1 cellular context compared by ENCODE assay signal in the genomic region with DNA sequence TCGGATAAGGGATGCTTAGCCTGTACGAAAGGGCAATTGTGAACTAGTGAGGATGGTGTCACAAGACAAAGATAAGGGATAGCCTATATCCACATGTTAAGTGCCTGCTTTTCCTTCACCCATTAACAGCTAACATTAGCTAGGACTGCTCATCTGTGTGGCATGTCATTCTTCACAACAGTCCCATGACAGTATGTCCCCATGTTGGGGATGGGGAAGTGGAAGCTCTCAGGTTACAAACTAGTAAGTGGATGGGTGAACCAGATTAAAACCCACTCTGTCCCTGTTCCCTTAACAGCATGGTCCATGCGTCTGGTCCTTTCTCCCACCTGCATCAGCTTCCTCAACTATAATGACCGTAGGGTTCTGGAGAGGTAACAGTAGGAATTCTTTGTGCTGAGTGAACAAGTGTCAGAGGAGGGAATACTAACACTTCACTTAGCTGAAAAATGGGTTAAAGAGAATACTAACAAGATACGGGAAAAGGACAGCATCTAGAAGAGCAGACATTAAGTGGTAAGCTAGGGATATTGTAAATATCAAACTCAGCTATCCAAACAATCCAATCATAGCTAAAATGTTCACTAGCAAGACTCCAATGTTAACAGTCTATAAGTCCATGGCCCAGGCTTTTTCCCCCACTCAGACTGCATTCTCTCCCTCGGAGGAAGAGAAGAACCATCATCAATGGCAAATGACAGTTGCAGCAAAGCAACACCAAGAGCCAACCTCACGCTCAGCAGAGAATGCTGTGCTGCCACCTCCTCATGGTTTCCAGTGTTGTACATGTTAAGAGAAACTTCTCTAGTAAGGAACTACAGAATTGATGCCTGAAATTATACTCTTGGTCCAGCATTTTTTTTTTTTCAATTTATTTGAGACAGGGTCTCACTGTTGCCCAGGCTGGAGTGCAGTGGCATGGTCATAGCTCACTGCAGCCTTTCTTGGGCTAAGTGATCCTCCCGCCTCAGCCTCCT.
A peak's percentile ranks its signal among the peaks of the same experiment; 100 is the strongest.
TF ChIP-seq lines count a peak whose summit lies in the region.

No MANE protein-coding gene starts in this region.

TF ChIP-seq in HepG2, 621 proteins besides CTCF, POLR2A, EP300 and RAD21 (continued from another document):
- TF ChIP-seq, protein P1, sequence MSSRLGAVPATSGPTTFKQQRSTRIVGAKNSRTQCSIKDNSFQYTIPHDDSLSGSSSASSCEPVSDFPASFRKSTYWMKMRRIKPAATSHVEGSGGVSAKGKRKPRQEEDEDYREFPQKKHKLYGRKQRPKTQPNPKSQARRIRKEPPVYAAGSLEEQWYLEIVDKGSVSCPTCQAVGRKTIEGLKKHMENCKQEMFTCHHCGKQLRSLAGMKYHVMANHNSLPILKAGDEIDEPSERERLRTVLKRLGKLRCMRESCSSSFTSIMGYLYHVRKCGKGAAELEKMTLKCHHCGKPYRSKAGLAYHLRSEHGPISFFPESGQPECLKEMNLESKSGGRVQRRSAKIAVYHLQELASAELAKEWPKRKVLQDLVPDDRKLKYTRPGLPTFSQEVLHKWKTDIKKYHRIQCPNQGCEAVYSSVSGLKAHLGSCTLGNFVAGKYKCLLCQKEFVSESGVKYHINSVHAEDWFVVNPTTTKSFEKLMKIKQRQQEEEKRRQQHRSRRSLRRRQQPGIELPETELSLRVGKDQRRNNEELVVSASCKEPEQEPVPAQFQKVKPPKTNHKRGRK (CRISPR knock-in tag; IDR thresholded peaks at IDR 0.05) = no peak
- TF ChIP-seq POLR2AphosphoS2 (IDR thresholded peaks at IDR 0.05; ENCODE audit: low read depth, low read length) = peak; percentile 48; the same call in 1 of the 2 replicates
- TF ChIP-seq POLR2AphosphoS5 (IDR thresholded peaks at IDR 0.05; ENCODE audit: low read depth, low read length) = peak; percentile 16; the same call in 1 of the 2 replicates
- TF ChIP-seq POLR2G (IDR thresholded peaks at IDR 0.05; ENCODE audit: low read depth, low read length) = peak; percentile 15; the same call in 1 of the 2 replicates
- TF ChIP-seq ZNF670 (CRISPR knock-in tag; IDR thresholded peaks at IDR 0.05; ENCODE audit: borderline replicate concordance) = no peak
- TF ChIP-seq RBAK (CRISPR knock-in tag; IDR thresholded peaks at IDR 0.05) = no peak
- TF ChIP-seq DNMT1 (CRISPR knock-in tag; IDR thresholded peaks at IDR 0.05) = no peak
- TF ChIP-seq, protein P2, sequence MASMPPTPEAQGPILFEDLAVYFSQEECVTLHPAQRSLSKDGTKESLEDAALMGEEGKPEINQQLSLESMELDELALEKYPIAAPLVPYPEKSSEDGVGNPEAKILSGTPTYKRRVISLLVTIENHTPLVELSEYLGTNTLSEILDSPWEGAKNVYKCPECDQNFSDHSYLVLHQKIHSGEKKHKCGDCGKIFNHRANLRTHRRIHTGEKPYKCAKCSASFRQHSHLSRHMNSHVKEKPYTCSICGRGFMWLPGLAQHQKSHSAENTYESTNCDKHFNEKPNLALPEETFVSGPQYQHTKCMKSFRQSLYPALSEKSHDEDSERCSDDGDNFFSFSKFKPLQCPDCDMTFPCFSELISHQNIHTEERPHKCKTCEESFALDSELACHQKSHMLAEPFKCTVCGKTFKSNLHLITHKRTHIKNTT (CRISPR knock-in tag; IDR thresholded peaks at IDR 0.05) = no peak
- TF ChIP-seq, protein P3, sequence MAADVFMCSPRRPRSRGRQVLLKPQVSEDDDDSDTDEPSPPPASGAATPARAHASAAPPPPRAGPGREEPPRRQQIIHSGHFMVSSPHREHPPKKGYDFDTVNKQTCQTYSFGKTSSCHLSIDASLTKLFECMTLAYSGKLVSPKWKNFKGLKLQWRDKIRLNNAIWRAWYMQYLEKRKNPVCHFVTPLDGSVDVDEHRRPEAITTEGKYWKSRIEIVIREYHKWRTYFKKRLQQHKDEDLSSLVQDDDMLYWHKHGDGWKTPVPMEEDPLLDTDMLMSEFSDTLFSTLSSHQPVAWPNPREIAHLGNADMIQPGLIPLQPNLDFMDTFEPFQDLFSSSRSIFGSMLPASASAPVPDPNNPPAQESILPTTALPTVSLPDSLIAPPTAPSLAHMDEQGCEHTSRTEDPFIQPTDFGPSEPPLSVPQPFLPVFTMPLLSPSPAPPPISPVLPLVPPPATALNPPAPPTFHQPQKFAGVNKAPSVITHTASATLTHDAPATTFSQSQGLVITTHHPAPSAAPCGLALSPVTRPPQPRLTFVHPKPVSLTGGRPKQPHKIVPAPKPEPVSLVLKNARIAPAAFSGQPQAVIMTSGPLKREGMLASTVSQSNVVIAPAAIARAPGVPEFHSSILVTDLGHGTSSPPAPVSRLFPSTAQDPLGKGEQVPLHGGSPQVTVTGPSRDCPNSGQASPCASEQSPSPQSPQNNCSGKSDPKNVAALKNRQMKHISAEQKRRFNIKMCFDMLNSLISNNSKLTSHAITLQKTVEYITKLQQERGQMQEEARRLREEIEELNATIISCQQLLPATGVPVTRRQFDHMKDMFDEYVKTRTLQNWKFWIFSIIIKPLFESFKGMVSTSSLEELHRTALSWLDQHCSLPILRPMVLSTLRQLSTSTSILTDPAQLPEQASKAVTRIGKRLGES (CRISPR knock-in tag; IDR thresholded peaks at IDR 0.05; ENCODE audit: borderline replicate concordance) = no peak
- TF ChIP-seq, protein P4, sequence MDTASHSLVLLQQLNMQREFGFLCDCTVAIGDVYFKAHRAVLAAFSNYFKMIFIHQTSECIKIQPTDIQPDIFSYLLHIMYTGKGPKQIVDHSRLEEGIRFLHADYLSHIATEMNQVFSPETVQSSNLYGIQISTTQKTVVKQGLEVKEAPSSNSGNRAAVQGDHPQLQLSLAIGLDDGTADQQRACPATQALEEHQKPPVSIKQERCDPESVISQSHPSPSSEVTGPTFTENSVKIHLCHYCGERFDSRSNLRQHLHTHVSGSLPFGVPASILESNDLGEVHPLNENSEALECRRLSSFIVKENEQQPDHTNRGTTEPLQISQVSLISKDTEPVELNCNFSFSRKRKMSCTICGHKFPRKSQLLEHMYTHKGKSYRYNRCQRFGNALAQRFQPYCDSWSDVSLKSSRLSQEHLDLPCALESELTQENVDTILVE (CRISPR knock-in tag; IDR thresholded peaks at IDR 0.05) = no peak
- TF ChIP-seq ZEB1 (IDR thresholded peaks at IDR 0.05; ENCODE audit: insufficient replicate concordance, low read depth) = no peak
- TF ChIP-seq ZNF460 (CRISPR knock-in tag; IDR thresholded peaks at IDR 0.05; ENCODE audit: borderline replicate concordance) = no peak
- TF ChIP-seq AKAP8 (CRISPR knock-in tag; IDR thresholded peaks at IDR 0.05) = no peak
